13 cellular contexts compared by ENCODE assay signal in the genomic region with DNA sequence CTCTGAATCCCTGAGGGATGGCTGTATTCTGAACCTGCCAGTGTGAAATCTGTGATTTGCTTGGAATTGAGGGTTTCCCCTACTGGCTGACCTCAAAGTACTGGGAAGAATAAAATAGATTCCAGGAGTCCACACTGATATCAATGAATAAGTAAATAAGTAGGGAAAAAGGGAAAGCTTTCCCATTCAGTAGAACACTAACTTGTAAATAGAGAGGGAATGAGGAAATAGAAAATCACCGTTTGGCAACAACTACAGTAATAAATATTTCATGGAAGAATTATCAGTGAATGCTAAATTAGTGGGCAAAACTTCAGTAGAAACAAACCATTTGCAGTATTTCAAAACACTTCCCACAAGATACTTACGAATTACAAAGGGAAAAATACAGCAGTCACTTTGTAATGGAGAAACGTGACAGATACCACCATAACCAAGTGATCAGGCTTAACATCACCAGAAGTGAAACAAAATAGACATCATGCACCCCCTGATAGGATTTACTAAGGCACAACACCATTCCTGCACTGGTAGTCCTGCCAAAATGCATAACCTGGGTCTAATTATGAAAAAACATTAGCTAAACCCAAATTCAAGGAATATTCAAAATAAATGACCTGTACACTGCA.
DNase-seq lines count a peak whose midpoint lies in the region; ATAC-seq lines count a peak whose summit lies in the region.
"Had no signal": no experiment of that assay in that cellular context is flagged by ENCODE, and none has a peak within 500 bp of the region (broad histone marks: within the 10 kb centered on the region; RNA-seq: fewer than 3 reads in every experiment).

No MANE protein-coding gene starts in this region.

- DNase-seq in GM03348 (ENCODE audit: low spot score) (peak; percentile 11), amniotic epithelial cell (ENCODE audit: low read depth) (peak; percentile 55), left lobe of liver (ENCODE audit: low spot score) (no peak), sciatic nerve (ENCODE audit: low spot score) (no peak), COLO829 (ENCODE audit: low spot score) (no peak)
- DNase-seq: CD4-positive, alpha-beta T cell; DND-41; GDM1; NCI-H1092; NCI-H2107; NCI-H69 had no signal

- peak; percentile 59 for ATAC-seq in left lobe of liver
- ATAC-seq in sciatic nerve, result peak; percentile 61
- ATAC-seq in HG03354 (IDR thresholded peaks at IDR 0.05; ENCODE audit: poor library complexity, severe bottlenecking, unreplicated experiment), result no peak
- no peak for ATAC-seq in HG03280 (IDR thresholded peaks at IDR 0.05; ENCODE audit: unreplicated experiment)

- intact Hi-C loops in sciatic nerve (cut with DNase I), result no loop called here

Comparison
In these comparisons a context has a peak if more than half of its experiments do, and no peak if none do; other contexts are left out.
1. DNase-seq: peak in GM03348 (single experiment) and amniotic epithelial cell (single experiment); none in left lobe of liver (single experiment), sciatic nerve (single experiment) and COLO829 (single experiment).
2. ATAC-seq: peak in left lobe of liver (single experiment) and sciatic nerve (single experiment); none in HG03354 (single experiment) and HG03280 (single experiment).